8 cellular contexts compared by ENCODE assay signal in genomic region chr18:48408111-48408726, GRCh38. TPM values are rescaled to one million over a fixed set of nuclear protein-coding genes. Genes with fewer than 3 reads are reported as not detected.
DNase-seq lines count a peak whose midpoint lies in the region; ATAC-seq, FAIRE-seq and TF ChIP-seq lines count a peak whose summit lies in the region.

No MANE protein-coding gene starts in this region.

- H3K36me3 ChIP-seq in PC-3 (ENCODE audit: low read depth, low read length) (no peaks in the 10 kb centered on the region), neuron (ENCODE audit: insufficient read depth, low read length) (no peaks in the 10 kb centered on the region)

- H3K4me2 ChIP-seq in PC-3 (ENCODE audit: low read length): peak overlapping the region; percentile 57

- no peak for FAIRE-seq in H54 (lab: Jason Lieb, UNC)

- TF ChIP-seq CTCF in CD14-positive monocyte (IDR thresholded peaks at IDR 0.05) (no peak), PC-3 (conservative IDR thresholded peaks at IDR 0.05; ENCODE audit: low read depth, low read length) (no peak), epithelial cell of proximal tubule (conservative IDR thresholded peaks at IDR 0.05; ENCODE audit: low read depth, low read length) (no peak)

- POLR2A ChIA-PET in PC-3 (lab: Charles Lee; ENCODE audit: unreplicated experiment): no interaction called here

- CTCF ChIA-PET in PC-3 (lab: Charles Lee): no interaction called here

- peak overlapping the region; percentile 72 to 88 for H3K4me3 Mint-ChIP-seq in CD14-positive monocyte

- no TSS peak for BruUV-seq in PC-3 (replicated peaks; lab: Mats Ljungman, UMichigan)

- H3K4me1 ChIP-seq in PC-3 (ENCODE audit: insufficient read depth, low read length) (0 out of 2 replicates have a peak, but pooled peaks cover 8% of the 10 kb centered on the region), neuron (ENCODE audit: insufficient read depth, low read length) (peaks cover 7% of the 10 kb centered on the region)

- H3F3A ChIP-seq in PC-3 (ENCODE audit: low read length, unreplicated experiment): no peaks in the 10 kb centered on the region

- H3K27me3 Mint-ChIP-seq in CD14-positive monocyte (ENCODE audit: low read depth in 3 of 3): peaks cover 66 to 88% (median 72%) of the 10 kb centered on the region in 3 donors

- DNase-seq in CD14-positive monocyte (ENCODE audit: low spot score): no peak
- no peak for DNase-seq in PC-3
- no peak for DNase-seq in epithelial cell of proximal tubule (ENCODE audit: low read depth)
- no peak for DNase-seq in H54 (ENCODE audit: insufficient read length, low spot score)
- DNase-seq in NCI-H2081 treated with DMSO at 0.1 percent for 48 hours (lab: John Stamatoyannopoulos, UW): no peak

- H3K9me3 ChIP-seq in PC-3 (ENCODE audit: low read length) (no peaks in the 10 kb centered on the region), neuron (ENCODE audit: low read length) (no peaks in the 10 kb centered on the region)

- H3K9ac ChIP-seq in PC-3 (ENCODE audit: low read length): no peak overlapping the region

- H2AFZ ChIP-seq in PC-3 (ENCODE audit: low read length) (no peak overlapping the region), neuron (ENCODE audit: low read depth, low read length) (peak overlapping the region; percentile 85)

- H3K36me3 Mint-ChIP-seq in CD14-positive monocyte: peaks cover 5 to 6% of the 10 kb centered on the region in 2 donors

- H3K9me3 Mint-ChIP-seq in CD14-positive monocyte: peaks cover 2 to 21% (median 11%) of the 10 kb centered on the region in 7 donors

- intact Hi-C loops in CD14-positive monocyte (cut with micrococcal nuclease): no loop called here
- intact Hi-C loops in PC-3 (cut with micrococcal nuclease): no loop called here

- no peak overlapping the region for H3K27ac ChIP-seq in PC-3 (ENCODE audit: low read length)

- peaks cover 15% of the 10 kb centered on the region for H3K27me3 ChIP-seq in PC-3 (ENCODE audit: low read length)
- H3K27me3 ChIP-seq in neuron (ENCODE audit: insufficient read depth, low read length): peaks cover 59% of the 10 kb centered on the region

- TF ChIP-seq POLR2A in H54 (IDR thresholded peaks at IDR 0.05; ENCODE audit: low read depth, low read length): no peak

- no peaks in the 10 kb centered on the region for H3K9me2 ChIP-seq in PC-3 (replicated peaks; ENCODE audit: low read length)

- no peaks in the 10 kb centered on the region for H3K79me2 ChIP-seq in PC-3 (ENCODE audit: low read length)

- H3K27ac Mint-ChIP-seq in CD14-positive monocyte: no peak overlapping the region

- ATAC-seq in PC-3: no peak
- ATAC-seq in HG03159 (IDR thresholded peaks at IDR 0.05; ENCODE audit: unreplicated experiment): no peak
- no peak for ATAC-seq in HG03565 (IDR thresholded peaks at IDR 0.05; ENCODE audit: unreplicated experiment)

- H3K4me3 ChIP-seq in PC-3 (ENCODE audit: low read length) (peak overlapping the region; percentile 30; the same call in 1 of the 2 replicates), epithelial cell of proximal tubule (ENCODE audit: low read depth, low read length) (peak overlapping the region; percentile 50), neuron (ENCODE audit: low read length) (peak overlapping the region; percentile 44)

- H4K20me1 ChIP-seq in PC-3 (ENCODE audit: low read length): no peaks in the 10 kb centered on the region

- peaks cover 14% of the 10 kb centered on the region for H3K4me1 Mint-ChIP-seq in CD14-positive monocyte

RNA-seq across cellular contexts. Expression of gene ZBTB7C, which starts 1.0 kb away (rescaled TPM):
- polyA plus RNA-seq in CD14-positive monocyte: under 1 TPM in 1 of 2 donors, not detected in 1; 0.09 TPM
- total RNA-seq in PC-3 (2014; rRNA removed) (1.1 and 1.3 TPM in 2 replicates), epithelial cell of proximal tubule (under 0.01 and 0.17 TPM in 2 replicates)
